In the genomic region with DNA sequence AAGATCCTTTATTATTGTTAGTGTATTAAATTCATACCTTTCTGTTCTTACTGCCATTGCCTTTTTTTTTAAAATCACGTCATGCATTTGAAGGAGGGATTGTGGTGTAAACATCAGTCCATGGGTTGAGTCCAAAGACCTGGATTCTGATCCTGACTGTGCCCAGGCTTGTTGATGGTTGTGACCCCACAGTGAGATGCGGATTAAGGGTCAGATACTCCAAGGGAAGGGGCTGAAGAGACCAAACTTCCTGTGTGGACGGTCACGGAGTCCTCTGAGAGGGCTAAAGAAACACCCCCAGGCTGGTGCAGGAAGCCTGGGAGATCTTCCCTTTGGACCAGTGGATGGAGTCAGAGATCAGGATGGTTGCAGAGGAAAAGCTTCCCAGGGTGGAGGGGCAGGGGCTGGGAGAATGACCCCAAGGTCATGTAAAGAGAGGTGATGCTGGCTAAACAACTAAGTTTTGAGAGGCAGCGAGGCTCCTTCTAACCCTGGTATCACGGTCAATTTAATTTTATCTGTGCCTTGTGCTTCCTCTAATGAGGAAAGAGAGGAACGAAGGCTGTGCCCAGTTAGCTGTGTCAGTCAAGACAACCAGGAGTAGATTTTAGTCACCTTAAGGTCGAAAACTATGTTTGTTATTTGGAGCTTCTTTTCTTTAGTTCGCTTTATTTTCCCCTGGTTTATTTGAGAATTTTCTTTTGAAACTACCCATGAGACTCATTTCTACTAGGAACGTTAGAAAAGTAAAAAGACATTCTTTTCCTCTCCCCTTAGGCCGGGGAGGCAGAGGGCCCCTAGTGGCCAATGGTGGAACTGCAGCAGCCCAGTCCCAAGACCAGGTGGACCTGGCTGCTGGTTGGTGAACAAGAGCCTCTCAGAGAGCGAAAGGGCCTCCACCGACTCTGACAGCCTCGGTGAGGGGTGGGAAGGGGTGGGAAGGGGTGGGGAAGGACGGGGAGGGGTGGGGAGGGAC, we compare ENCODE assay signal across 8 cellular contexts. TPM values are rescaled to one million over a fixed set of nuclear protein-coding genes. Genes with fewer than 3 reads are reported as not detected.
A peak's percentile ranks its signal among the peaks of the same experiment; 100 is the strongest.
DNase-seq lines count a peak whose midpoint lies in the region; ATAC-seq and TF ChIP-seq lines count a peak whose summit lies in the region.

No MANE protein-coding gene starts in this region.

- H3K27ac ChIP-seq in prostate gland (no peak overlapping the region), vagina (no peak overlapping the region)

- TF ChIP-seq CTCF in GM12873 (IDR thresholded peaks at IDR 0.05; ENCODE audit: insufficient read depth, low read depth, low read length, missing control alignments) (peak; percentile 95), prostate gland (IDR thresholded peaks at IDR 0.05) (peak; percentile 85 to 95 (median 90)), vagina (IDR thresholded peaks at IDR 0.05) (peak; percentile 82 to 94 (median 85))

- TF ChIP-seq POLR2A in prostate gland (IDR thresholded peaks at IDR 0.05) (no peak), vagina (IDR thresholded peaks at IDR 0.05) (no peak)

- peak overlapping the region in 1 of 2 donors; percentile 83 for H3K27ac Mint-ChIP-seq in activated naive CD4-positive, alpha-beta T cell treated with anti-CD3 and anti-CD28 coated beads, Interleukin-2, amount 50 U/mL, for 72 hours

- H3K36me3 Mint-ChIP-seq in activated naive CD4-positive, alpha-beta T cell treated with anti-CD3 and anti-CD28 coated beads, Interleukin-2, amount 50 U/mL, for 72 hours, result no peaks in the 10 kb centered on the region

- H3K9me3 ChIP-seq in prostate gland (no peaks in the 10 kb centered on the region), vagina (no peaks in the 10 kb centered on the region)

- H3K4me3 ChIP-seq in prostate gland (no peak overlapping the region), vagina (no peak overlapping the region)

- H3K27me3 ChIP-seq in prostate gland (replicated peaks; ENCODE audit: insufficient read depth) (no peaks in the 10 kb centered on the region), vagina (no peaks in the 10 kb centered on the region)

- no peaks in the 10 kb centered on the region for H3K36me3 ChIP-seq in prostate gland
- H3K36me3 ChIP-seq in vagina, result no peaks in the 10 kb centered on the region

- H3K9me3 Mint-ChIP-seq in activated naive CD4-positive, alpha-beta T cell treated with anti-CD3 and anti-CD28 coated beads, Interleukin-2, amount 50 U/mL, for 72 hours, result no peaks in the 10 kb centered on the region

- peak; percentile 88 for ATAC-seq in HG02610 (IDR thresholded peaks at IDR 0.05; ENCODE audit: unreplicated experiment)
- ATAC-seq in activated naive CD4-positive, alpha-beta T cell treated with anti-CD3 and anti-CD28 coated beads, Interleukin-2, amount 50 U/mL, for 72 hours, result peak; percentile 98 to 100
- peak; percentile 88 for ATAC-seq in Right ventricle myocardium inferior

- H3K4me1 ChIP-seq in prostate gland (replicated peaks), result no peaks in the 10 kb centered on the region
- H3K4me1 ChIP-seq in vagina, result no peaks in the 10 kb centered on the region

- intact Hi-C loops in Right ventricle myocardium inferior (cut with DNase I), result no loop called here
- intact Hi-C loops in prostate gland (cut with DNase I), result no loop called here
- intact Hi-C loops in vagina (cut with DNase I), result no loop called here

- 30% methylated on average over 15 of the region's 15 CpGs for WGBS in prostate gland

- DNase-seq in NCI-H1092 (lab: John Stamatoyannopoulos, UW), result peak; percentile 77
- DNase-seq in SKM-1 treated with dmso at 0.1 percent for 144 hours (lab: John Stamatoyannopoulos, UW; ENCODE audit: unreplicated experiment), result peak; percentile 96
- peak; percentile 82 to 94 for DNase-seq in activated naive CD4-positive, alpha-beta T cell treated with anti-CD3 and anti-CD28 coated beads, Interleukin-2, amount 50 U/mL, for 72 hours (ENCODE audit: low spot score in 2 of 2)
- DNase-seq in Right ventricle myocardium inferior (ENCODE audit: missing footprints), result peak; percentile 89
- peak; percentile 70 for DNase-seq in prostate gland (ENCODE audit: low spot score)
- DNase-seq in vagina (ENCODE audit: extremely low spot score in 2 of 2), result peak in 1 of 2 donors; percentile 84

RNA-seq across cellular contexts. Expression of a gene that starts 8.7 kb away (rescaled TPM):
- under 1 TPM; 0.34 to 0.53 TPM for total RNA-seq in activated naive CD4-positive, alpha-beta T cell treated with anti-CD3 and anti-CD28 coated beads, Interleukin-2, amount 50 U/mL, for 72 hours
- total RNA-seq in Right ventricle myocardium inferior (3.0 TPM), prostate gland (10 to 100 TPM in 1 of 2 donors, 1 to 10 TPM in 1; 4.5 to 23.3 TPM), vagina (15.7 TPM)

RNA-seq across cellular contexts. Expression of a gene that starts 33.3 kb away (rescaled TPM):
- total RNA-seq in activated naive CD4-positive, alpha-beta T cell treated with anti-CD3 and anti-CD28 coated beads, Interleukin-2, amount 50 U/mL, for 72 hours, result 10 to 100 TPM; 40.7 to 82.2 TPM
- total RNA-seq in Right ventricle myocardium inferior, result 28.7 TPM
- 10 to 100 TPM; 14.2 to 29.9 TPM for total RNA-seq in prostate gland
- total RNA-seq in vagina, result 20.4 TPM
